Comparison of ENCODE assay signal across 34 cellular contexts in the genomic region with DNA sequence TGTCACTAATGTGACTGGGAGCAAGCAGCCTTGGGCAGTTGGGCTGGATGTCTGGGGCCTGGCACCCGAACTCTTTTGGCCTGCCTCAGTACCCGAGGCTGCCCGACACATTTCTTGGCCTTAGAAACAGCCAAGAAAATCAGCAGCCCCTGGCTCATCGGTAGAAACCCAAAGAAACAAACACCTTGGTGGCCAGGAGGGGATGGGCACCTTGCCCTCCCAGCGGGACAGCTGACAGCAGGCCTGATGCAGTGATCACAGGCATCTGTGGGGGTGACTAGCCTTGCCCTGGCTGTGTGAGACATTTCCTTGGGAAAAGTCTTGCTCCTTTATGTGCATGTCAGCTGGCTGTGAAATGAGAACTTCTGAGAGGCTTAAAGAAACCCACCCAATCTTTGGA.
A peak's percentile ranks its signal among the peaks of the same experiment; 100 is the strongest.
DNase-seq lines count a peak whose midpoint lies in the region; ATAC-seq, FAIRE-seq and TF ChIP-seq lines count a peak whose summit lies in the region.
"Had no signal": no experiment of that assay in that cellular context is flagged by ENCODE, and none has a peak within 500 bp of the region (broad histone marks: within the 10 kb centered on the region; RNA-seq: fewer than 3 reads in every experiment).

No MANE protein-coding gene starts in this region.

- peaks cover 3% of the 10 kb centered on the region for H3K36me3 Mint-ChIP-seq in activated T-helper 1 cell treated with anti-CD3 and anti-CD28 coated beads, Interleukin-12 subunit alpha, Interleukin-12 subunit beta, Interleukin-2, Interleukin-4 antibody, amounts not matched to agents 30 ng/mL and 10 ng/mL and 1 ng/mL, durations not matched to agents 14 hours and 24 hours and 36 hours (ENCODE audit: low read depth)
- H3K36me3 Mint-ChIP-seq: activated naive CD8-positive, alpha-beta T cell; CD8-positive, alpha-beta T cell; mesothelial cell of epicardium had no signal

- no peaks in the 10 kb centered on the region for H3K9me2 ChIP-seq in PC-3 (replicated peaks; ENCODE audit: low read length)
- H3K9me2 ChIP-seq: SK-N-SH had no signal

- peaks cover 5% of the 10 kb centered on the region for H3K27me3 Mint-ChIP-seq in activated T-helper 1 cell treated with anti-CD3 and anti-CD28 coated beads, Interleukin-12 subunit alpha, Interleukin-12 subunit beta, Interleukin-2, Interleukin-4 antibody, amounts not matched to agents 30 ng/mL and 10 ng/mL and 1 ng/mL, durations not matched to agents 14 hours and 24 hours and 36 hours (ENCODE audit: insufficient read depth)
- H3K27me3 Mint-ChIP-seq: activated naive CD8-positive, alpha-beta T cell had no signal

- H3K27me3 ChIP-seq in PC-3 (ENCODE audit: low read length), result peaks cover 3% of the 10 kb centered on the region; the same call in 1 of the 2 replicates
- H3K27me3 ChIP-seq in esophagus squamous epithelium, result peaks cover 0 to 13% (median 0%) of the 10 kb centered on the region in 4 donors
- H3K27me3 ChIP-seq: BE2C, uterus had no signal

- FAIRE-seq in A549 (lab: Jason Lieb, UNC), result no peak
- FAIRE-seq: colon, islet of Langerhans, TTC549 had no signal

- H3K36me3 ChIP-seq in PC-3 (ENCODE audit: low read depth, low read length) (no peaks in the 10 kb centered on the region), esophagus squamous epithelium (no peaks in the 10 kb centered on the region)
- H3K36me3 ChIP-seq: BE2C, uterus had no signal

- H3K27ac Mint-ChIP-seq in activated T-helper 1 cell treated with anti-CD3 and anti-CD28 coated beads, Interleukin-12 subunit alpha, Interleukin-12 subunit beta, Interleukin-2, Interleukin-4 antibody, amounts not matched to agents 30 ng/mL and 10 ng/mL and 1 ng/mL, durations not matched to agents 14 hours and 24 hours and 36 hours, result no peak overlapping the region
- H3K27ac Mint-ChIP-seq: activated naive CD8-positive, alpha-beta T cell; activated T-helper 17 cell treated with anti-CD3 and anti-CD28 coated beads, Interleukin-2, amount 50 U/mL, for 72 hours; CD8-positive, alpha-beta T cell; mesothelial cell of epicardium; T-helper 17 cell had no signal

- H3K4me1 ChIP-seq in A549, result peaks cover 25% of the 10 kb centered on the region
- H3K4me1 ChIP-seq in PC-3 (ENCODE audit: insufficient read depth, low read length), result peaks cover 12% of the 10 kb centered on the region
- H3K4me1 ChIP-seq in esophagus squamous epithelium, result peaks cover 4 to 46% (median 9%) of the 10 kb centered on the region in 3 donors
- H3K4me1 ChIP-seq: uterus had no signal

- H3K4me3 ChIP-seq in A549 (no peak overlapping the region), PC-3 (ENCODE audit: low read length) (no peak overlapping the region), esophagus squamous epithelium (no peak overlapping the region)
- H3K4me3 ChIP-seq: uterus had no signal

- no peaks in the 10 kb centered on the region for H3K79me2 ChIP-seq in PC-3 (ENCODE audit: low read length)

- no peak overlapping the region for H2AFZ ChIP-seq in PC-3 (ENCODE audit: low read length)

- H4K20me1 ChIP-seq in PC-3 (ENCODE audit: low read length), result no peaks in the 10 kb centered on the region

- WGBS in A549 (ENCODE audit: missing lambda C conversion rate), result 87% methylated on average over 3 of the region's 5 CpGs
- 26 to 51% methylated on average over 3 to 5 of the region's 5 CpGs for WGBS in esophagus squamous epithelium, 2 donors

- H3K9me3 ChIP-seq in A549 (no peaks in the 10 kb centered on the region), PC-3 (ENCODE audit: low read length) (no peaks in the 10 kb centered on the region), esophagus squamous epithelium (no peaks in the 10 kb centered on the region)
- H3K9me3 ChIP-seq: BE2C, SK-N-SH, uterus had no signal

- TF ChIP-seq POLR2A in A549 (IDR thresholded peaks at IDR 0.05; ENCODE audit: low read length), result no peak
- no peak for TF ChIP-seq POLR2A in esophagus squamous epithelium (IDR thresholded peaks at IDR 0.05)

- POLR2A ChIA-PET in A549 (lab: Yijun Ruan, JAX) (no interaction called here), PC-3 (lab: Charles Lee; ENCODE audit: unreplicated experiment) (no interaction called here)

- H3K4me3 Mint-ChIP-seq in activated T-helper 1 cell treated with anti-CD3 and anti-CD28 coated beads, Interleukin-12 subunit alpha, Interleukin-12 subunit beta, Interleukin-2, Interleukin-4 antibody, amounts not matched to agents 30 ng/mL and 10 ng/mL and 1 ng/mL, durations not matched to agents 14 hours and 24 hours and 36 hours, result no peak overlapping the region
- H3K4me3 Mint-ChIP-seq: activated naive CD8-positive, alpha-beta T cell; activated T-helper 17 cell treated with anti-CD3 and anti-CD28 coated beads, Interleukin-2, amount 50 U/mL, for 72 hours; CD8-positive, alpha-beta T cell; mesothelial cell of epicardium; T-helper 17 cell had no signal

- H3K9ac ChIP-seq in PC-3 (ENCODE audit: low read length), result no peak overlapping the region
- H3K9ac ChIP-seq: KMS-11, SK-N-SH had no signal

- H3K4me2 ChIP-seq in A549 (peak overlapping the region; percentile 48; the same call in 1 of the 3 replicates), PC-3 (ENCODE audit: low read length) (peak overlapping the region; percentile 41; the same call in 1 of the 2 replicates)
- H3K4me2 ChIP-seq: KMS-11, SK-N-SH had no signal

- intact Hi-C loops in PC-3 (cut with micrococcal nuclease) (loop anchor here (5.0 kb wide), 1 partner anchor 94 kb away; no protein-coding TSS in a partner anchor), esophagus squamous epithelium (cut with DNase I) (no loop called here), sciatic nerve (cut with DNase I) (loop anchor here (10.0 kb wide), 1 partner anchor 82 kb away; no protein-coding TSS in a partner anchor)
- intact Hi-C loops in activated T-helper 1 cell treated with anti-CD3 and anti-CD28 coated beads, Interleukin-12 subunit alpha, Interleukin-12 subunit beta, Interleukin-2, Interleukin-4 antibody, amounts not matched to agents 30 ng/mL and 10 ng/mL and 1 ng/mL, durations not matched to agents 14 hours and 24 hours and 36 hours (cut with micrococcal nuclease), result no loop called here

- CTCF ChIA-PET in A549 (lab: Yijun Ruan, JAX), result interaction anchor here (1.2 kb wide), 1 partner anchor 102 kb away, joined by 3 read pairs; no protein-coding TSS in a partner anchor
- CTCF ChIA-PET in PC-3 (lab: Charles Lee), result no interaction called here

- peaks cover 7% of the 10 kb centered on the region for H3K9me3 Mint-ChIP-seq in activated T-helper 1 cell treated with anti-CD3 and anti-CD28 coated beads, Interleukin-12 subunit alpha, Interleukin-12 subunit beta, Interleukin-2, Interleukin-4 antibody, amounts not matched to agents 30 ng/mL and 10 ng/mL and 1 ng/mL, durations not matched to agents 14 hours and 24 hours and 36 hours
- H3K9me3 Mint-ChIP-seq: activated T-helper 17 cell treated with anti-CD3 and anti-CD28 coated beads, Interleukin-2, amount 50 U/mL, for 72 hours; CD8-positive, alpha-beta T cell had no signal

- no peak for DNase-seq in A549 (ENCODE audit: low read depth in 1 of 2, low spot score in 1 of 2)
- no peak for DNase-seq in PC-3
- no peak for DNase-seq in esophagus squamous epithelium (lab: John Stamatoyannopoulos, UW)
- peak; percentile 27 for DNase-seq in sciatic nerve (ENCODE audit: low spot score)
- DNase-seq in activated T-helper 1 cell treated with anti-CD3 and anti-CD28 coated beads, Interleukin-12 subunit alpha, Interleukin-12 subunit beta, Interleukin-2, Interleukin-4 antibody, amounts not matched to agents 30 ng/mL and 10 ng/mL and 1 ng/mL, durations not matched to agents 14 hours and 24 hours and 36 hours (ENCODE audit: low spot score), result no peak
- no peak for DNase-seq in hippocampal formation (lab: John Stamatoyannopoulos, UW)
- DNase-seq: ACHN; activated CD4-positive, alpha-beta T cell treated with anti-CD3 and anti-CD28 coated beads, Interleukin-2, amount 50 U/mL, for 48 hours; aorta; BE2C; effector memory CD4-positive, alpha-beta T cell; EL; glutamatergic neuron; MM.1S; NCI-H1930; NCI-H2171 treated with DMSO at 0.1 percent for 48 hours; NCI-H510A treated with DMSO at 0.1 percent for 48 hours; occipital lobe; SK-N-SH; stimulated activated naive CD4-positive, alpha-beta T cell; T-helper 17 cell; uterus had no signal

- no TSS peak for BruUV-seq in PC-3 (replicated peaks; lab: Mats Ljungman, UMichigan)

- TF ChIP-seq CTCF in A549 (IDR thresholded peaks at IDR 0.05) (no peak), PC-3 (conservative IDR thresholded peaks at IDR 0.05; ENCODE audit: low read depth, low read length) (no peak), esophagus squamous epithelium (IDR thresholded peaks at IDR 0.05) (no peak)

- no peaks in the 10 kb centered on the region for H3F3A ChIP-seq in PC-3 (ENCODE audit: low read length, unreplicated experiment)

- H3K4me1 Mint-ChIP-seq in activated T-helper 1 cell treated with anti-CD3 and anti-CD28 coated beads, Interleukin-12 subunit alpha, Interleukin-12 subunit beta, Interleukin-2, Interleukin-4 antibody, amounts not matched to agents 30 ng/mL and 10 ng/mL and 1 ng/mL, durations not matched to agents 14 hours and 24 hours and 36 hours (ENCODE audit: low read depth), result peaks cover 16% of the 10 kb centered on the region

- ATAC-seq in A549, result no peak
- ATAC-seq in PC-3, result no peak
- ATAC-seq in sciatic nerve, result no peak
- ATAC-seq in HG03439 (IDR thresholded peaks at IDR 0.05; ENCODE audit: unreplicated experiment), result no peak
- no peak for ATAC-seq in GM19035 (IDR thresholded peaks at IDR 0.05; ENCODE audit: unreplicated experiment)
- ATAC-seq: activated CD4-positive, CD25-positive, alpha-beta regulatory T cell treated with anti-CD3 and anti-CD28 coated beads, Interleukin-2, amount 50 U/mL, for 24 hours; activated T-helper 17 cell treated with anti-CD3 and anti-CD28 coated beads, Interleukin-2, amount 50 U/mL, for 72 hours; CD8-positive, alpha-beta T cell; T-helper 17 cell had no signal

- TF ChIP-seq EP300 in A549 (IDR thresholded peaks at IDR 0.05), result no peak

- H3K27ac ChIP-seq in A549, result peak overlapping the region; percentile 0 to 49; a peak in 4 of 6 replicates
- H3K27ac ChIP-seq in PC-3 (ENCODE audit: low read length), result peak overlapping the region; percentile 3; the same call in 1 of the 2 replicates
- H3K27ac ChIP-seq in esophagus squamous epithelium, result peak overlapping the region in 3 of 4 donors; percentile 46 to 71 (median 57)
- H3K27ac ChIP-seq: HL-60, KMS-11, uterus had no signal

- TF ChIP-seq RAD21 in A549 (conservative IDR thresholded peaks at IDR 0.05 in 1 of 2, IDR thresholded peaks at IDR 0.05 in 1 of 2), result no peak

TF ChIP-seq in A549, 52 proteins besides CTCF, POLR2A, EP300 and RAD21 (continues in another document):
- TF ChIP-seq, protein P1, sequence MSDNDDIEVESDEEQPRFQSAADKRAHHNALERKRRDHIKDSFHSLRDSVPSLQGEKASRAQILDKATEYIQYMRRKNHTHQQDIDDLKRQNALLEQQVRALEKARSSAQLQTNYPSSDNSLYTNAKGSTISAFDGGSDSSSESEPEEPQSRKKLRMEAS (IDR thresholded peaks at IDR 0.05), result no peak
- no peak for TF ChIP-seq ZC3H11A (IDR thresholded peaks at IDR 0.05)

Comparison
In these comparisons a context has a peak if more than half of its experiments do, and no peak if none do; other contexts are left out.
1. H3K27ac ChIP-seq: peak in every context shown above with its lines; median percentile 57 in esophagus squamous epithelium; 24 in A549; 3 in PC-3.
2. intact Hi-C loops: an anchor here in PC-3 (5.0 kb wide) and sciatic nerve (10.0 kb wide); none called in esophagus squamous epithelium and activated T-helper 1 cell treated with anti-CD3 and anti-CD28 coated beads, Interleukin-12 subunit alpha, Interleukin-12 subunit beta, Interleukin-2, Interleukin-4 antibody, amounts not matched to agents 30 ng/mL and 10 ng/mL and 1 ng/mL, durations not matched to agents 14 hours and 24 hours and 36 hours.